9 cellular contexts compared by ENCODE assay signal in the genomic region with DNA sequence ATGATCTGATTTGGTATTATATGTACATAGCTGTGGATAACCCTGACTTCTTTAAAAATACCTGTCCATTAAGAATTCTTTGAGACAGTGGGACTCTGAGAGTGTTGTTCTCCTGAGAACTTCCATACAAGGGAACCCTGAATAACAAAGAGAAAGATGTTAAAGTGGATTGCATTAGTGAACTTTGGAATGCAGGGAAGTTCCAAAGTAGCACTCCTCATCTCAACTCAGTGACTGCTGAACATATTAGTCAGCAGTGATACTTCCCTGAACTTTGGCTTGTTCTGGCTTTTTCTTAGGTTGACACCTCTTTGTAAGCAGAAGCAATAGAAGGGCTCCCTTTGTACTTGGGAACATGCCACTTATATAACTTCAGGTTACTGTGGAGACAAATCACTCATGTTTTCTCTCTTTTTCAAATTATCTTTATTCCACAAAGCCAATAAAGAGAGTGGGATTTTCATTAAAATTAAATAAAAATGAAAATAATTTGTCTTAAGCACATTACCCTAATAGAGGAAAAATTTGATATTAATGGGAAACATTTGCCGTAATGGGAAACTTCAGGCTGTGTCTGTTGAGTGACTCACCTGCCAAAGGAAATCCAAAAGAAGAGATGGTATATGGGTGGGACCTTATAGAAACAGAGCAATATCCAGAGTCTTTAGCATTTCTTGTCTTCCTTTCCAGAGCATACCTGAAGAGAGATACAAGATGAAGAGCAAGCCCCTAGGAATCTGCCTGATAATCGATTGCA. TPM values are rescaled to one million over a fixed set of nuclear protein-coding genes. Genes with fewer than 3 reads are reported as not detected.
DNase-seq lines count a peak whose midpoint lies in the region; ATAC-seq and TF ChIP-seq lines count a peak whose summit lies in the region.
"Had no signal": no experiment of that assay in that cellular context is flagged by ENCODE, and none has a peak within 500 bp of the region (broad histone marks: within the 10 kb centered on the region; RNA-seq: fewer than 3 reads in every experiment).

No MANE protein-coding gene starts in this region.

- H3K36me3 Mint-ChIP-seq in Caco-2 (ENCODE audit: insufficient read depth, unreplicated experiment), result peaks cover 64% of the 10 kb centered on the region

- H3K4me1 ChIP-seq in Caco-2, result peaks cover 78% of the 10 kb centered on the region
- H3K4me1 ChIP-seq in osteoblast (ENCODE audit: insufficient read depth, low read length), result peaks cover 45% of the 10 kb centered on the region

- intact Hi-C loops in Caco-2 (cut with micrococcal nuclease; ENCODE audit: unreplicated experiment), result loop anchor here (1.0 to 2.0 kb wide), 2 partner anchors 9 to 140 kb away; no protein-coding TSS in a partner anchor

- BruUV-seq in Caco-2 (replicated peaks; lab: Mats Ljungman, UMichigan), result TSS peak; percentile 68

- peak overlapping the region; percentile 73 for H3K4me2 ChIP-seq in osteoblast (ENCODE audit: insufficient read depth, low read length)

- H3K36me3 ChIP-seq in Caco-2 (ENCODE audit: control insufficient read depth, insufficient read depth, low read length) (peaks cover 6% of the 10 kb centered on the region), osteoblast (ENCODE audit: insufficient read depth, low read length) (peaks cover 37% of the 10 kb centered on the region)

- no peak for ATAC-seq in GM19023 (IDR thresholded peaks at IDR 0.05; ENCODE audit: unreplicated experiment)

- TF ChIP-seq CTCF in Caco-2 (IDR thresholded peaks at IDR 0.05; ENCODE audit: insufficient read depth in 1 of 2, low read depth in 1 of 2, low read length in 1 of 2, severe bottlenecking in 1 of 2, unreplicated experiment in 1 of 2), result no peak
- TF ChIP-seq CTCF in fibroblast of mammary gland (conservative IDR thresholded peaks at IDR 0.05; ENCODE audit: control insufficient read depth, insufficient read depth, low read depth, low read length), result no peak
- no peak for TF ChIP-seq CTCF in osteoblast (IDR thresholded peaks at IDR 0.05; ENCODE audit: extremely low read depth, low read depth, low read length)
- TF ChIP-seq CTCF in GM20000 (IDR thresholded peaks at IDR 0.05; ENCODE audit: extremely low read depth, missing control alignments), result no peak

- H3K79me2 ChIP-seq in osteoblast (ENCODE audit: insufficient read depth, low read length), result peaks cover 23% of the 10 kb centered on the region

- peak overlapping the region; percentile 100 for H3K27ac ChIP-seq in osteoblast (ENCODE audit: low read depth, low read length)

- H3K9me3 ChIP-seq in Caco-2 (peaks cover 7% of the 10 kb centered on the region; the same call in 1 of the 2 replicates), osteoblast (ENCODE audit: low read depth, low read length) (no peaks in the 10 kb centered on the region)

- H3K27me3 ChIP-seq in Caco-2 (replicated peaks; ENCODE audit: control insufficient read depth, insufficient read depth, low read length) (no peaks in the 10 kb centered on the region), osteoblast (ENCODE audit: insufficient read depth, low read length) (no peaks in the 10 kb centered on the region)

- H3K4me1 Mint-ChIP-seq in Caco-2 (ENCODE audit: low read depth, unreplicated experiment), result peaks cover 37% of the 10 kb centered on the region

- H3K27me3 Mint-ChIP-seq in Caco-2 (ENCODE audit: insufficient read depth, unreplicated experiment), result no peaks in the 10 kb centered on the region

- POLR2A ChIA-PET in Caco-2 (lab: Charles Lee), result interaction anchor here (0.8 kb wide), 1 partner anchor 23 kb away, joined by 3 read pairs; no protein-coding TSS in a partner anchor

- DNase-seq in Caco-2 (peak; percentile 58 to 63), SW 1271 (lab: John Stamatoyannopoulos, UW) (peak; percentile 38 to 86), fibroblast of mammary gland (ENCODE audit: low read depth) (peak; percentile 93), osteoblast (ENCODE audit: insufficient read length, low spot score, missing footprints) (peak; percentile 69), NCI-H1694 (lab: John Stamatoyannopoulos, UW) (no peak), GM20000 (ENCODE audit: low spot score) (no peak), NCI-H2107 treated with DMSO at 0.1 percent for 48 hours (lab: John Stamatoyannopoulos, UW; ENCODE audit: unreplicated experiment) (no peak)
- DNase-seq: NCI-H446 treated with DMSO at 0.1 percent for 48 hours had no signal

- no peak overlapping the region for H2AFZ ChIP-seq in osteoblast (ENCODE audit: low read length)

- H4K20me1 ChIP-seq in osteoblast (ENCODE audit: insufficient read depth, low read length), result no peaks in the 10 kb centered on the region

- peak overlapping the region; percentile 79 for H3K27ac Mint-ChIP-seq in Caco-2 (ENCODE audit: unreplicated experiment)

- peak overlapping the region; percentile 42 for H3K4me3 Mint-ChIP-seq in Caco-2 (ENCODE audit: unreplicated experiment)

- H3K4me3 ChIP-seq in Caco-2 (ENCODE audit: low read depth, low read length) (no peak overlapping the region), fibroblast of mammary gland (ENCODE audit: control insufficient read depth, low read depth, low read length) (no peak overlapping the region), osteoblast (ENCODE audit: insufficient read depth, low read length) (peak overlapping the region; percentile 30)

- CTCF ChIA-PET in Caco-2 (lab: Charles Lee), result interaction anchor here (1.0 to 1.1 kb wide), 2 partner anchors 9 to 23 kb away, joined by 3 read pairs; no protein-coding TSS in a partner anchor

- H3K9me3 Mint-ChIP-seq in Caco-2 (ENCODE audit: unreplicated experiment), result no peaks in the 10 kb centered on the region

RNA-seq across cellular contexts. Expression of a gene that starts 33.3 kb away (rescaled TPM):
- total RNA-seq in Caco-2 (2022) (56.4 and 62.6 TPM in 2 replicates), osteoblast (78.9 and 80.2 TPM in 2 replicates)

RNA-seq across cellular contexts. Expression of a gene that starts 33.7 kb away (rescaled TPM):
- total RNA-seq in Caco-2 (2022) (5.8 and 5.9 TPM in 2 replicates), osteoblast (3.3 and 4.4 TPM in 2 replicates)

Comparison
In these comparisons a context has a peak if more than half of its experiments do, and no peak if none do; other contexts are left out.
1. DNase-seq: peak in Caco-2 (2 of 2), SW 1271 (2 of 2), fibroblast of mammary gland (single experiment) and osteoblast (single experiment); none in NCI-H1694 (single experiment), GM20000 (single experiment) and NCI-H2107 treated with DMSO at 0.1 percent for 48 hours (single experiment).